21 cellular contexts compared by ENCODE assay signal in the genomic region with DNA sequence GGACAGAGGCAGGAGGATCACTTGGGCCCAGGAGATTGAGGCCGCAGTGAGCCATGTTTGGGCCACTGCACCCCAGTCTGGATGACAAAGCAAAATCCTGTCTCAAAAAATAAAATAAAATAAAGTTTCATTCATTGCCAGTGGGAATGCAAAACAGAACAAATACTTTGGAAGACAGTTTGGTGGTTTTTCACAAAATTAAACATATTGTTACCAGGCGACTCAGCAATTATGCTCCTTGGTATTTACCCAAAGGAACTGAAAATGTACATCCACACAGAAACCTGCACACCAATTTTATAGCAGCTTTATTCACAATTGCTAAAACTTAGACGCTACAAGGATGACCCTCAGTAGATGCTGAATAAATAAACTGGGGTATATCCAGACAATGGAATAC. TPM values are rescaled to one million over a fixed set of nuclear protein-coding genes. Genes with fewer than 3 reads are reported as not detected.
DNase-seq lines count a peak whose midpoint lies in the region; ATAC-seq and TF ChIP-seq lines count a peak whose summit lies in the region.
"Had no signal": no experiment of that assay in that cellular context is flagged by ENCODE, and none has a peak within 500 bp of the region (broad histone marks: within the 10 kb centered on the region; RNA-seq: fewer than 3 reads in every experiment).

No MANE protein-coding gene starts in this region.

- in situ Hi-C loops in IMR-90 (cut with MboI; ENCODE audit: low sequenced_read_pairs): no loop called here

- WGBS in IMR-90 (ENCODE audit: extremely low coverage in 2 of 2, insufficient read length in 1 of 2), 2 experiments: no CpG with 5 or more reads among the region's 3 CpGs
- 89 to 94% methylated on average over 3 of the region's 3 CpGs for WGBS in thyroid gland, 2 donors

- H3K9me3 ChIP-seq in IMR-90 (ENCODE audit: control insufficient read depth, insufficient read depth, low read length) (peaks cover 4% of the 10 kb centered on the region), thyroid gland (no peaks in the 10 kb centered on the region)

- H3K27me3 ChIP-seq in IMR-90 (ENCODE audit: control insufficient read depth, insufficient read depth, low read length): no peaks in the 10 kb centered on the region
- H3K27me3 ChIP-seq in thyroid gland: no peaks in the 10 kb centered on the region
- H3K27me3 ChIP-seq: MG63 had no signal

- no peak overlapping the region; the same call in 1 of the 2 replicates for H3K14ac ChIP-seq in IMR-90 (replicated peaks; ENCODE audit: low read depth, low read length)

- ATAC-seq in IMR-90 (ENCODE audit: low read depth): peak; percentile 48
- ATAC-seq in HG03469 (IDR thresholded peaks at IDR 0.05; ENCODE audit: unreplicated experiment): no peak
- ATAC-seq in HG03108 (IDR thresholded peaks at IDR 0.05; ENCODE audit: unreplicated experiment): no peak
- ATAC-seq: GM12878, PC-3 had no signal

- 0 out of 2 replicates have a peak overlapping the region, but pooled peaks have one; percentile 88 for H4K91ac ChIP-seq in IMR-90 (ENCODE audit: insufficient read depth, low read depth, low read length)

- H3K79me1 ChIP-seq in IMR-90 (ENCODE audit: low read depth in 1 of 2, low read length in 2 of 2): no peaks in the 10 kb centered on the region; a peak in 1 of 4 replicates

- H3K27ac ChIP-seq in IMR-90 (ENCODE audit: insufficient read depth, low read length) (peak overlapping the region; percentile 67), thyroid gland (no peak overlapping the region)

- no peaks in the 10 kb centered on the region for H3K36me3 ChIP-seq in IMR-90 (ENCODE audit: control insufficient read depth, insufficient read depth, low read length)
- no peaks in the 10 kb centered on the region for H3K36me3 ChIP-seq in thyroid gland
- H3K36me3 ChIP-seq: MG63 had no signal

- dilution Hi-C loops in IMR-90 (cut with HindIII; ENCODE audit: low sequenced_read_pairs, unreplicated experiment): no loop called here

- H3K9me1 ChIP-seq in IMR-90 (ENCODE audit: insufficient read depth, low read length): peaks cover 11% of the 10 kb centered on the region

- H3K4me2 ChIP-seq in IMR-90 (ENCODE audit: low read depth, low read length): no peak overlapping the region

- H3K4me1 ChIP-seq in IMR-90 (ENCODE audit: control insufficient read depth, insufficient read depth, low read length) (peaks cover 15% of the 10 kb centered on the region), thyroid gland (peaks cover 5 to 11% of the 10 kb centered on the region in 2 donors)

- peak overlapping the region; percentile 84; the same call in 1 of the 2 replicates for H2BK120ac ChIP-seq in IMR-90 (ENCODE audit: low read depth, low read length)

- no peak overlapping the region for H3K56ac ChIP-seq in IMR-90 (ENCODE audit: extremely low read depth, insufficient read depth, low read length)

- peak overlapping the region; percentile 97; the same call in 1 of the 3 replicates for H2BK15ac ChIP-seq in IMR-90 (ENCODE audit: low read depth, low read length)

- 0 out of 2 replicates have a peak, but pooled peaks cover 4% of the 10 kb centered on the region for H4K20me1 ChIP-seq in IMR-90 (ENCODE audit: insufficient read depth, low read length)

- peak overlapping the region; percentile 67 for H2BK5ac ChIP-seq in IMR-90 (ENCODE audit: low read depth, low read length, poor library complexity, severe bottlenecking)

- TF ChIP-seq CTCF in IMR-90 (conservative IDR thresholded peaks at IDR 0.05; ENCODE audit: low read depth, low read length): no peak
- TF ChIP-seq CTCF in thyroid gland (IDR thresholded peaks at IDR 0.05): no peak

- intact Hi-C loops in IMR-90 (cut with micrococcal nuclease): no loop called here
- intact Hi-C loops in dendritic cell treated with granulocyte-macrophage colony-stimulating factor and Interleukin-4, amounts not matched to agents 40 ng/mL and 50 ng/mL, for 4 days (cut with micrococcal nuclease): no loop called here
- intact Hi-C loops in thyroid gland (cut with DNase I): no loop called here

- POLR2A ChIA-PET in IMR-90 (lab: Charles Lee; ENCODE audit: unreplicated experiment): no interaction called here

- peaks cover 92% of the 10 kb centered on the region for H3K4me1 Mint-ChIP-seq in dendritic cell treated with granulocyte-macrophage colony-stimulating factor and Interleukin-4, amounts not matched to agents 40 ng/mL and 50 ng/mL, for 4 days (ENCODE audit: low read depth)

- no TSS peak for BruUV-seq in IMR-90 (replicated peaks; lab: Mats Ljungman, UMichigan)

- H3K27me3 Mint-ChIP-seq in dendritic cell treated with granulocyte-macrophage colony-stimulating factor and Interleukin-4, amounts not matched to agents 40 ng/mL and 50 ng/mL, for 4 days: no peaks in the 10 kb centered on the region
- H3K27me3 Mint-ChIP-seq: CD4-positive, CD25-positive, alpha-beta regulatory T cell had no signal

- H3K23ac ChIP-seq in IMR-90 (ENCODE audit: low read depth, low read length): no peak overlapping the region

- peak overlapping the region in 1 of 2 experiments; percentile 16; a peak in 2 of 4 replicates for H4K8ac ChIP-seq in IMR-90 (ENCODE audit: low read depth in 2 of 2, low read length in 2 of 2)

- H4K5ac ChIP-seq in IMR-90 (ENCODE audit: low read depth, low read length): 0 out of 2 replicates have a peak overlapping the region, but pooled peaks have one; percentile 0

- H3K27ac Mint-ChIP-seq in dendritic cell treated with granulocyte-macrophage colony-stimulating factor and Interleukin-4, amounts not matched to agents 40 ng/mL and 50 ng/mL, for 4 days: peak overlapping the region; percentile 90
- H3K27ac Mint-ChIP-seq: CD4-positive, CD25-positive, alpha-beta regulatory T cell had no signal

- peaks cover 8% of the 10 kb centered on the region for H3K9me3 Mint-ChIP-seq in dendritic cell treated with granulocyte-macrophage colony-stimulating factor and Interleukin-4, amounts not matched to agents 40 ng/mL and 50 ng/mL, for 4 days

- H3K4me3 ChIP-seq in IMR-90 (ENCODE audit: insufficient read depth, low read depth, low read length) (no peak overlapping the region), thyroid gland (replicated peaks in 1 of 3) (no peak overlapping the region)
- H3K4me3 ChIP-seq: GM12878, MG63 had no signal

- no peak for TF ChIP-seq RAD21 in IMR-90 (IDR thresholded peaks at IDR 0.05; ENCODE audit: low read length)

- DNase-seq in COLO829 (ENCODE audit: low spot score) (peak; percentile 18), IMR-90 (no peak), erythroblast (lab: John Stamatoyannopoulos, UW) (no peak), thyroid gland (no peak)
- DNase-seq: CD4-positive, CD25-positive, alpha-beta regulatory T cell; DMS53; GDM1; KG1; MG63; NCI-H1105 treated with DMSO at 0.1 percent for 48 hours; NCI-H146; NCI-H1930; NCI-H2107; NCI-H524; NCI-H774; NK-92 treated with Interleukin-12 subunit alpha and Interleukin-12 subunit beta, amount 100 ng/mL, for 24 hours; PC-3 had no signal

- peak overlapping the region; percentile 84; the same call in 1 of the 2 replicates for H2AK5ac ChIP-seq in IMR-90 (ENCODE audit: low read depth, low read length)

- H3K18ac ChIP-seq in IMR-90 (ENCODE audit: low read depth, low read length): 0 out of 2 replicates have a peak overlapping the region, but pooled peaks have one; percentile 13

- H2BK20ac ChIP-seq in IMR-90 (ENCODE audit: low read depth, low read length): no peak overlapping the region; the same call in 1 of the 2 replicates

- H3K4me3 Mint-ChIP-seq in dendritic cell treated with granulocyte-macrophage colony-stimulating factor and Interleukin-4, amounts not matched to agents 40 ng/mL and 50 ng/mL, for 4 days: peak overlapping the region; percentile 51
- H3K4me3 Mint-ChIP-seq: CD4-positive, CD25-positive, alpha-beta regulatory T cell had no signal

- CTCF ChIA-PET in IMR-90 (lab: Yijun Ruan, JAX): interaction anchor here (0.6 to 1.4 kb wide), 3 partner anchors 153 to 1923 kb away, joined by 3 to 6 read pairs (median 5); no protein-coding TSS in a partner anchor

- H2AK9ac ChIP-seq in IMR-90 (replicated peaks; ENCODE audit: low read depth, low read length, poor library complexity): no peak overlapping the region

- no peaks in the 10 kb centered on the region for H3K36me3 Mint-ChIP-seq in dendritic cell treated with granulocyte-macrophage colony-stimulating factor and Interleukin-4, amounts not matched to agents 40 ng/mL and 50 ng/mL, for 4 days (ENCODE audit: low read depth)
- H3K36me3 Mint-ChIP-seq: CD4-positive, CD25-positive, alpha-beta regulatory T cell had no signal

- H2AFZ ChIP-seq in IMR-90 (replicated peaks; ENCODE audit: low read length, poor library complexity): no peak overlapping the region

- peak overlapping the region; percentile 92 for H3K4ac ChIP-seq in IMR-90 (ENCODE audit: low read depth, low read length)

- H3K9ac ChIP-seq in IMR-90 (ENCODE audit: low read depth, low read length): no peak overlapping the region

- TF ChIP-seq POLR2A in IMR-90 (IDR thresholded peaks at IDR 0.05; ENCODE audit: low read depth, low read length) (no peak), erythroblast (IDR thresholded peaks at IDR 0.05; ENCODE audit: low read length) (no peak), thyroid gland (IDR thresholded peaks at IDR 0.05) (no peak)

TF ChIP-seq in IMR-90, 13 proteins besides CTCF, POLR2A, EP300 and RAD21:
- peak; percentile 57 for TF ChIP-seq MAFK (IDR thresholded peaks at IDR 0.05; ENCODE audit: low read depth, low read length)
- no peak for TF ChIP-seq CEBPB (IDR thresholded peaks at IDR 0.05; ENCODE audit: low read depth, low read length)
- no peak for TF ChIP-seq CHD1 (IDR thresholded peaks at IDR 0.05; ENCODE audit: low read depth, low read length)
- no peak for TF ChIP-seq RFX5 (IDR thresholded peaks at IDR 0.05; ENCODE audit: low read depth, low read length)
- no peak for TF ChIP-seq SMC3 (IDR thresholded peaks at IDR 0.05; ENCODE audit: low read depth, low read length)
- TF ChIP-seq MAZ (IDR thresholded peaks at IDR 0.05; ENCODE audit: borderline replicate concordance, low read depth, low read length): no peak
- no peak for TF ChIP-seq BHLHE40 (IDR thresholded peaks at IDR 0.05; ENCODE audit: low read depth, low read length)
- TF ChIP-seq MXI1 (IDR thresholded peaks at IDR 0.05; ENCODE audit: borderline replicate concordance, low read depth, low read length): no peak
- peak; percentile 76 for TF ChIP-seq NFE2L2 (IDR thresholded peaks at IDR 0.05; ENCODE audit: low read depth, low read length)
- no peak for TF ChIP-seq FOS (IDR thresholded peaks at IDR 0.05; ENCODE audit: low read depth, low read length)

RNA-seq across cellular contexts. Expression of gene FOSL2, which starts 35.8 kb away (rescaled TPM):
- total RNA-seq in IMR-90 (2012; rRNA removed): 31.4 and 32.2 TPM in 2 replicates
- 46.3 and 51.1 TPM in 2 replicates for polyA plus RNA-seq in IMR-90 (2012; rRNA removed)
- polyA plus RNA-seq in IMR-90 (2012; cell fraction: cytosol; rRNA removed): 52.1 and 52.3 TPM in 2 replicates
- polyA plus RNA-seq in IMR-90 (2012; cell fraction: nucleus; rRNA removed; ENCODE audit: low replicate concordance): 91.1 and 119 TPM in 2 replicates
- total RNA-seq in thyroid gland: 10 to 100 TPM; 30.7 to 85.1 (median 40.6) TPM
